In the genomic region with DNA sequence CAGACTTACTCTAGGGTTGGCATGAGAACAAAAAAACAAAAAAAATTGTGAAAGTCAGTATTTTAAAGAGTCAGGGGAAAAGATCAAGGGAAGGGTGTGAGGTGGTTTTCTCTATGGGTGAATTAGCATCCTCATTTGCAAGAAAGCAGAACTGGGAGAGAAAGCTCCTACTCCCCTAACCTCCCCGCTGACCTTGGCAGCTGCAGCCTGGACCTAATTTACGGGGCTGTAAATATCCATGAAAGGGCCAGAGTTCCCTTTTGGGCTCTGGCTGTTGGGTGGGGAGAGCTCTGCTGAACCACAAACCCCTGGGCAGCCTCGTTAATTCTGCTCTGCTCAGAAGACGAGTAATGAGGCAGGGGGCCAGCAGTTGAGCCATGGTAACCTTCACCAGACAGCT, we compare ENCODE assay signal across 2 cellular contexts.
TF ChIP-seq lines count a peak whose summit lies in the region.

No MANE protein-coding gene starts in this region.

TF ChIP-seq in A549, 52 proteins besides CTCF, POLR2A, EP300 and RAD21:
- TF ChIP-seq CBX2 (IDR thresholded peaks at IDR 0.05; ENCODE audit: borderline replicate concordance, low read depth) (no peak), EHMT2 (IDR thresholded peaks at IDR 0.05; ENCODE audit: low read depth) (no peak), KDM5A (IDR thresholded peaks at IDR 0.05) (no peak), NR3C1 (IDR thresholded peaks at IDR 0.05) (no peak), KDM1A (IDR thresholded peaks at IDR 0.05; ENCODE audit: low read depth) (no peak)

TF ChIP-seq in H1, 55 proteins besides CTCF, POLR2A, EP300 and RAD21:
- TF ChIP-seq PHF8 (conservative IDR thresholded peaks at IDR 0.05; ENCODE audit: low read depth, low read length) (no peak), USF2 (IDR thresholded peaks at IDR 0.05; ENCODE audit: low read length) (no peak), EGR1 (IDR thresholded peaks at IDR 0.05; ENCODE audit: borderline replicate concordance, low read depth, low read length) (no peak), JUND (IDR thresholded peaks at IDR 0.05; ENCODE audit: low read length) (no peak), CBX8 (IDR thresholded peaks at IDR 0.05; ENCODE audit: borderline replicate concordance, low read depth, low read length) (no peak), KDM5A (IDR thresholded peaks at IDR 0.05; ENCODE audit: low read length) (no peak), YY1 (IDR thresholded peaks at IDR 0.05; ENCODE audit: low read depth, low read length) (no peak), TCF12 (IDR thresholded peaks at IDR 0.05; ENCODE audit: low read depth, low read length) (peak; percentile 59; the same call in 1 of the 2 replicates)
